In the genomic region with DNA sequence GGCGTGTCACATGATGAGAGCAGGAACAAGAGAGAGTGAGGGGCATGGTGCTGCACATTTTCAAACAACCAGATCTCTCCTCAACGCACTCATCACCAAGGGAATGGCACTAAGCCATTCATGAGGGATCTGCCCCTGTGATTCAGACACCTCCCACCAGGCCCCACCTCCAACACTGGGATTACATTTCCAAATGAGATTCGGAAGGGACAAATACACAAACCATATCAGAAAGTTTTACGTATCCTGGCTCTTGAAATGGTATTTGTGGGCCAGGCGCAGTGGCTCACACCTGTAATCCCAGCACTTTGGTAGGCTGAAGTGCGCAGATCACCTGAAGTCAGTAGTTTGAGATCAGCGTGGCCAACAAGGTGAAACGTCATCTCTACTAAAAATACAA, we compare ENCODE assay signal across 23 cellular contexts.
DNase-seq lines count a peak whose midpoint lies in the region; ATAC-seq and TF ChIP-seq lines count a peak whose summit lies in the region.
"Had no signal": no experiment of that assay in that cellular context is flagged by ENCODE, and none has a peak within 500 bp of the region (broad histone marks: within the 10 kb centered on the region; RNA-seq: fewer than 3 reads in every experiment).

No MANE protein-coding gene starts in this region.

- CTCF ChIA-PET in WTC11 (lab: Charles Lee): no interaction called here

- H3K4me3 Mint-ChIP-seq in WTC11: no peak overlapping the region
- H3K4me3 Mint-ChIP-seq in stimulated activated memory B cell treated with anti-CD40 and anti-IgM and Interleukin-4, amounts not matched to agents 10 μg/mL and 1 μg/mL and 100 μg/mL, for 72 hours: no peak overlapping the region
- H3K4me3 Mint-ChIP-seq: activated naive CD8-positive, alpha-beta T cell; B cell; nephron; stimulated activated effector memory CD8-positive, alpha-beta T cell treated with anti-CD3 and anti-CD28 coated beads, Interleukin-12 subunit alpha, Interleukin-12 subunit beta, amount 100 ng/mL, for 72 hours had no signal

- ATAC-seq in WTC11 (no peak), left lung (no peak), HG03378 (IDR thresholded peaks at IDR 0.05; ENCODE audit: unreplicated experiment) (no peak)
- ATAC-seq in stimulated activated memory B cell treated with anti-CD40 and anti-IgM and Interleukin-4, amounts not matched to agents 10 μg/mL and 1 μg/mL and 100 μg/mL, for 72 hours: no peak
- ATAC-seq: A549; HCT116; left colon; stimulated activated effector memory CD8-positive, alpha-beta T cell treated with anti-CD3 and anti-CD28 coated beads, Interleukin-12 subunit alpha, Interleukin-12 subunit beta, amount 100 ng/mL, for 72 hours had no signal

- no peaks in the 10 kb centered on the region for H4K20me1 ChIP-seq in BLaER1 treated with 17β-estradiol and CSF1 and Interleukin-3, amounts not matched to agents 10 nM and 100 nM

- H3K36me3 ChIP-seq in BLaER1 treated with 17β-estradiol and CSF1 and Interleukin-3, amounts not matched to agents 10 nM and 100 nM: peaks cover 5 to 55% (median 21%) of the 10 kb centered on the region in 11 experiments; a peak in 15 of 22 replicates
- H3K36me3 ChIP-seq in left lung: peaks cover 0 to 7% of the 10 kb centered on the region in 2 donors

- no peaks in the 10 kb centered on the region for H3K27me3 Mint-ChIP-seq in WTC11 (ENCODE audit: low read depth)
- H3K27me3 Mint-ChIP-seq in stimulated activated memory B cell treated with anti-CD40 and anti-IgM and Interleukin-4, amounts not matched to agents 10 μg/mL and 1 μg/mL and 100 μg/mL, for 72 hours: no peaks in the 10 kb centered on the region
- H3K27me3 Mint-ChIP-seq: activated naive CD8-positive, alpha-beta T cell; B cell had no signal

- POLR2A ChIA-PET in WTC11 (lab: Charles Lee): interaction anchor here (0.6 kb wide), 1 partner anchor 298 kb away, joined by 3 read pairs; no protein-coding TSS in a partner anchor

- peaks cover 30 to 80% (median 72%) of the 10 kb centered on the region in 10 experiments for H3K4me1 ChIP-seq in BLaER1 treated with 17β-estradiol and CSF1 and Interleukin-3, amounts not matched to agents 10 nM and 100 nM
- H3K4me1 ChIP-seq in left lung: peaks cover 12 to 59% of the 10 kb centered on the region in 2 donors
- H3K4me1 ChIP-seq: A549 had no signal

- H3K4me3 ChIP-seq in BLaER1 treated with 17β-estradiol and CSF1 and Interleukin-3, amounts not matched to agents 10 nM and 100 nM: peak overlapping the region in 1 of 10 experiments; percentile 30; a peak in 1 of 20 replicates
- no peak overlapping the region for H3K4me3 ChIP-seq in left lung
- H3K4me3 ChIP-seq: A549, PC-9 had no signal

- H3K4me2 ChIP-seq in BLaER1 treated with 17β-estradiol and CSF1 and Interleukin-3, amounts not matched to agents 10 nM and 100 nM: peak overlapping the region in 10 of 11 experiments; percentile 56 to 87 (median 78); a peak in 18 of 22 replicates
- H3K4me2 ChIP-seq: A549, PC-9 had no signal

- peaks cover 21% of the 10 kb centered on the region for H3K36me3 Mint-ChIP-seq in WTC11
- no peaks in the 10 kb centered on the region for H3K36me3 Mint-ChIP-seq in stimulated activated memory B cell treated with anti-CD40 and anti-IgM and Interleukin-4, amounts not matched to agents 10 μg/mL and 1 μg/mL and 100 μg/mL, for 72 hours
- H3K36me3 Mint-ChIP-seq: activated naive CD8-positive, alpha-beta T cell; stimulated activated effector memory CD8-positive, alpha-beta T cell treated with anti-CD3 and anti-CD28 coated beads, Interleukin-12 subunit alpha, Interleukin-12 subunit beta, amount 100 ng/mL, for 72 hours had no signal

- H3K9me3 ChIP-seq in BLaER1 treated with 17β-estradiol and CSF1 and Interleukin-3, amounts not matched to agents 10 nM and 100 nM (replicated peaks in 1 of 11): peaks cover 0 to 69% (median 15%) of the 10 kb centered on the region in 11 experiments; a peak in 13 of 22 replicates
- H3K9me3 ChIP-seq in left lung: no peaks in the 10 kb centered on the region
- H3K9me3 ChIP-seq: A549 had no signal

- H3K27ac Mint-ChIP-seq in WTC11: peak overlapping the region; percentile 73
- peak overlapping the region; percentile 45 for H3K27ac Mint-ChIP-seq in stimulated activated memory B cell treated with anti-CD40 and anti-IgM and Interleukin-4, amounts not matched to agents 10 μg/mL and 1 μg/mL and 100 μg/mL, for 72 hours
- H3K27ac Mint-ChIP-seq: activated naive CD8-positive, alpha-beta T cell; B cell; stimulated activated effector memory CD8-positive, alpha-beta T cell treated with anti-CD3 and anti-CD28 coated beads, Interleukin-12 subunit alpha, Interleukin-12 subunit beta, amount 100 ng/mL, for 72 hours had no signal

- peaks cover 53% of the 10 kb centered on the region for H3K4me1 Mint-ChIP-seq in WTC11
- H3K4me1 Mint-ChIP-seq in stimulated activated memory B cell treated with anti-CD40 and anti-IgM and Interleukin-4, amounts not matched to agents 10 μg/mL and 1 μg/mL and 100 μg/mL, for 72 hours: peaks cover 7% of the 10 kb centered on the region
- H3K4me1 Mint-ChIP-seq: nephron; stimulated activated effector memory CD8-positive, alpha-beta T cell treated with anti-CD3 and anti-CD28 coated beads, Interleukin-12 subunit alpha, Interleukin-12 subunit beta, amount 100 ng/mL, for 72 hours had no signal

- peak overlapping the region in 9 of 11 experiments; percentile 78 to 87 (median 84); a peak in 14 of 22 replicates for H3K9ac ChIP-seq in BLaER1 treated with 17β-estradiol and CSF1 and Interleukin-3, amounts not matched to agents 10 nM and 100 nM
- H3K9ac ChIP-seq: parathyroid adenoma had no signal

- peak overlapping the region; percentile 93 to 99 (median 97) for H3K27ac ChIP-seq in BLaER1 treated with 17β-estradiol and CSF1 and Interleukin-3, amounts not matched to agents 10 nM and 100 nM
- H3K27ac ChIP-seq in left lung: peak overlapping the region; percentile 17 to 96
- H3K27ac ChIP-seq: A549, PC-9 had no signal

- H3K9me3 Mint-ChIP-seq in WTC11: no peaks in the 10 kb centered on the region
- H3K9me3 Mint-ChIP-seq in stimulated activated memory B cell treated with anti-CD40 and anti-IgM and Interleukin-4, amounts not matched to agents 10 μg/mL and 1 μg/mL and 100 μg/mL, for 72 hours: peaks cover 3% of the 10 kb centered on the region
- H3K9me3 Mint-ChIP-seq: nephron had no signal

- DNase-seq in WTC11 (ENCODE audit: low spot score) (no peak), left lung (no peak), activated T-cell treated with anti-CD3 and anti-CD28 coated beads for 4 hours (no peak), amygdala (lab: John Stamatoyannopoulos, UW) (no peak), mesenteric fat pad (ENCODE audit: low spot score) (no peak)
- DNase-seq: activated CD4-positive, alpha-beta T cell treated with anti-CD3 and anti-CD28 coated beads for 4 hours; activated effector memory CD4-positive, alpha-beta T cell treated with Interleukin-2 at 50 U/mL for 16 hours; left colon; NCI-H1694 treated with DMSO at 0.1 percent for 48 hours; NCI-H526; PC-9; SHP77; stimulated activated CD4-positive, alpha-beta T cell treated with anti-CD3 and anti-CD28 coated beads, Interleukin-4, amount 100 ng/mL, for 24 hours had no signal

- TF ChIP-seq CTCF in WTC11 (IDR thresholded peaks at IDR 0.05): no peak
- TF ChIP-seq CTCF in left lung (IDR thresholded peaks at IDR 0.05): no peak

- intact Hi-C loops in left lung (cut with DNase I): no loop called here

- H3K27me3 ChIP-seq in BLaER1 treated with 17β-estradiol and CSF1 and Interleukin-3, amounts not matched to agents 10 nM and 100 nM: no peaks in the 10 kb centered on the region
- no peaks in the 10 kb centered on the region for H3K27me3 ChIP-seq in left lung

TF ChIP-seq in WTC11, 78 proteins besides CTCF, POLR2A, EP300 and RAD21 (continues in another document):
- TF ChIP-seq, protein P1, sequence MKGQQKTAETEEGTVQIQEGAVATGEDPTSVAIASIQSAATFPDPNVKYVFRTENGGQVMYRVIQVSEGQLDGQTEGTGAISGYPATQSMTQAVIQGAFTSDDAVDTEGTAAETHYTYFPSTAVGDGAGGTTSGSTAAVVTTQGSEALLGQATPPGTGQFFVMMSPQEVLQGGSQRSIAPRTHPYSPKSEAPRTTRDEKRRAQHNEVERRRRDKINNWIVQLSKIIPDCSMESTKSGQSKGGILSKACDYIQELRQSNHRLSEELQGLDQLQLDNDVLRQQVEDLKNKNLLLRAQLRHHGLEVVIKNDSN (CRISPR knock-in tag; IDR thresholded peaks at IDR 0.05): no peak
- TF ChIP-seq, protein P2, sequence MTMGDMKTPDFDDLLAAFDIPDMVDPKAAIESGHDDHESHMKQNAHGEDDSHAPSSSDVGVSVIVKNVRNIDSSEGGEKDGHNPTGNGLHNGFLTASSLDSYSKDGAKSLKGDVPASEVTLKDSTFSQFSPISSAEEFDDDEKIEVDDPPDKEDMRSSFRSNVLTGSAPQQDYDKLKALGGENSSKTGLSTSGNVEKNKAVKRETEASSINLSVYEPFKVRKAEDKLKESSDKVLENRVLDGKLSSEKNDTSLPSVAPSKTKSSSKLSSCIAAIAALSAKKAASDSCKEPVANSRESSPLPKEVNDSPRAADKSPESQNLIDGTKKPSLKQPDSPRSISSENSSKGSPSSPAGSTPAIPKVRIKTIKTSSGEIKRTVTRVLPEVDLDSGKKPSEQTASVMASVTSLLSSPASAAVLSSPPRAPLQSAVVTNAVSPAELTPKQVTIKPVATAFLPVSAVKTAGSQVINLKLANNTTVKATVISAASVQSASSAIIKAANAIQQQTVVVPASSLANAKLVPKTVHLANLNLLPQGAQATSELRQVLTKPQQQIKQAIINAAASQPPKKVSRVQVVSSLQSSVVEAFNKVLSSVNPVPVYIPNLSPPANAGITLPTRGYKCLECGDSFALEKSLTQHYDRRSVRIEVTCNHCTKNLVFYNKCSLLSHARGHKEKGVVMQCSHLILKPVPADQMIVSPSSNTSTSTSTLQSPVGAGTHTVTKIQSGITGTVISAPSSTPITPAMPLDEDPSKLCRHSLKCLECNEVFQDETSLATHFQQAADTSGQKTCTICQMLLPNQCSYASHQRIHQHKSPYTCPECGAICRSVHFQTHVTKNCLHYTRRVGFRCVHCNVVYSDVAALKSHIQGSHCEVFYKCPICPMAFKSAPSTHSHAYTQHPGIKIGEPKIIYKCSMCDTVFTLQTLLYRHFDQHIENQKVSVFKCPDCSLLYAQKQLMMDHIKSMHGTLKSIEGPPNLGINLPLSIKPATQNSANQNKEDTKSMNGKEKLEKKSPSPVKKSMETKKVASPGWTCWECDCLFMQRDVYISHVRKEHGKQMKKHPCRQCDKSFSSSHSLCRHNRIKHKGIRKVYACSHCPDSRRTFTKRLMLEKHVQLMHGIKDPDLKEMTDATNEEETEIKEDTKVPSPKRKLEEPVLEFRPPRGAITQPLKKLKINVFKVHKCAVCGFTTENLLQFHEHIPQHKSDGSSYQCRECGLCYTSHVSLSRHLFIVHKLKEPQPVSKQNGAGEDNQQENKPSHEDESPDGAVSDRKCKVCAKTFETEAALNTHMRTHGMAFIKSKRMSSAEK (CRISPR knock-in tag; IDR thresholded peaks at IDR 0.05; ENCODE audit: borderline replicate concordance): no peak
- no peak for TF ChIP-seq TP53 (CRISPR knock-in tag; IDR thresholded peaks at IDR 0.05)
- no peak for TF ChIP-seq RELA (CRISPR knock-in tag; IDR thresholded peaks at IDR 0.05; ENCODE audit: borderline replicate concordance)
- TF ChIP-seq PRRX2 (CRISPR knock-in tag; IDR thresholded peaks at IDR 0.05): no peak
- TF ChIP-seq ETV6 (CRISPR knock-in tag; IDR thresholded peaks at IDR 0.05): no peak
